1 cellular context compared by ENCODE assay signal in the genomic region with DNA sequence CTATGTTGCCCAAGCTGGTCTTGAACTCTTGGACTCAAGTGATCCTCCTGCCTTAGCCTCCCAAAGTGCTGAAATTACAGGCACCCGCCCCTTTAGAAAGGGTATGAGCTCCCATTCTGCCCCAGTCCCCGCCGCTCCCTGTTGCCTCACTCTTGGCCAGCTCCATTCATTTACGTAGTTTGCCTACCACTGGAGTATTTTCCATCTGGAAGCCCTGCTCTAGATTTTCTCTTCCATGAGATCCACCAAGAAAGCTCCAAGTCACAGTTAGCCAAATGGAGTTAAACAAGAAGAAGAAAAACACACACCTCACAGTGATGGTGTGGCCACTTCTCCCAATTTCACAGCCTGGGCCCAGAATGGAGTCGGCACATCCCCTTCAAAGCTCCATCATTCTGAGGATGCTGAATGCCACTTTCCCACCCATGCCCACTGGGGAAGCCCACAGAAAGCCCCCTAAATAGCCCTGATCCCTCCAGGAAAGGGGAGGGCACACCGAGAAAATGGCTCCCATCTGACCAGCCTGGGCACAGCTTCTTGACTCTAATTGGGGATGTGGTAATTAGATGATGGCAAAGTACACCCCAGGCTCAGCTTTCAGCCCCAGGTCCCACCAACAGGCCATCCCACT.
TF ChIP-seq lines count a peak whose summit lies in the region.

No MANE protein-coding gene starts in this region.

TF ChIP-seq in SK-N-SH, 30 proteins besides CTCF, POLR2A, EP300 and RAD21:
- TF ChIP-seq MXI1 (IDR thresholded peaks at IDR 0.05; ENCODE audit: low read depth, low read length) (no peak), CHD2 (IDR thresholded peaks at IDR 0.05; ENCODE audit: low read length, partially characterized antibody) (no peak), ELF1 (IDR thresholded peaks at IDR 0.05) (no peak), GATA2 (CRISPR knock-in tag; IDR thresholded peaks at IDR 0.05) (no peak), YY1 (IDR thresholded peaks at IDR 0.05; ENCODE audit: low read depth) (no peak), SMC3 (IDR thresholded peaks at IDR 0.05; ENCODE audit: low read depth, low read length) (no peak), RCOR1 (IDR thresholded peaks at IDR 0.05; ENCODE audit: low read length) (no peak), NFIC (IDR thresholded peaks at IDR 0.05; ENCODE audit: borderline replicate concordance) (no peak)
- TF ChIP-seq, protein P1, sequence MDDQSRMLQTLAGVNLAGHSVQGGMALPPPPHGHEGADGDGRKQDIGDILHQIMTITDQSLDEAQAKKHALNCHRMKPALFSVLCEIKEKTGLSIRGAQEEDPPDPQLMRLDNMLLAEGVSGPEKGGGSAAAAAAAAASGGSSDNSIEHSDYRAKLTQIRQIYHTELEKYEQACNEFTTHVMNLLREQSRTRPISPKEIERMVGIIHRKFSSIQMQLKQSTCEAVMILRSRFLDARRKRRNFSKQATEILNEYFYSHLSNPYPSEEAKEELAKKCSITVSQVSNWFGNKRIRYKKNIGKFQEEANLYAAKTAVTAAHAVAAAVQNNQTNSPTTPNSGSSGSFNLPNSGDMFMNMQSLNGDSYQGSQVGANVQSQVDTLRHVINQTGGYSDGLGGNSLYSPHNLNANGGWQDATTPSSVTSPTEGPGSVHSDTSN (IDR thresholded peaks at IDR 0.05), result no peak
- TF ChIP-seq, protein P2, sequence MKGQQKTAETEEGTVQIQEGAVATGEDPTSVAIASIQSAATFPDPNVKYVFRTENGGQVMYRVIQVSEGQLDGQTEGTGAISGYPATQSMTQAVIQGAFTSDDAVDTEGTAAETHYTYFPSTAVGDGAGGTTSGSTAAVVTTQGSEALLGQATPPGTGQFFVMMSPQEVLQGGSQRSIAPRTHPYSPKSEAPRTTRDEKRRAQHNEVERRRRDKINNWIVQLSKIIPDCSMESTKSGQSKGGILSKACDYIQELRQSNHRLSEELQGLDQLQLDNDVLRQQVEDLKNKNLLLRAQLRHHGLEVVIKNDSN (IDR thresholded peaks at IDR 0.05; ENCODE audit: borderline replicate concordance, low read depth), result no peak
